In the genomic region with DNA sequence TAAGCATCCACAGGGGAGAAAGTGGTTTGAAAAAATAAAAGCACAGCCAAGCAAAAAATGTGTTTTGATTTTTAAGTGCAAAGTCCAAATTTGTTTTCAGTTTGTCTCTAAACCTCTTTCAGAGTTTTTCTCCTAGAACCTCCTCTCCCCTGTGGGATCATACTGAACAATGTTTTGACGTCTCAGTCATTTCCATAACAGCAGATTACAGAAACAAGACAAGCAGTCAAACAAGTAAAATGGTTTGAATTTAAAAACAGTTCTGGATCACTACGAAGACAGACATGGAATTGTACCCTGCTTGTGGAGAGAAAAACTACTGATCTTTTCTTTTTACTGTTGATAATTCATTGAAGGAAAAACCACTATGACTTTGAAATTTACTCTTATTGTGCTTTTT, we compare ENCODE assay signal across 8 cellular contexts.
"Had no signal": no experiment of that assay in that cellular context is flagged by ENCODE, and none has a peak within 500 bp of the region (broad histone marks: within the 10 kb centered on the region; RNA-seq: fewer than 3 reads in every experiment).

No MANE protein-coding gene starts in this region.

- H3K4me3 ChIP-seq: K562 had no signal

- H3K4me2 ChIP-seq: KMS-11 had no signal

- H3K36me3 Mint-ChIP-seq: IgD-negative memory B cell had no signal

- H3K27ac Mint-ChIP-seq: IgD-negative memory B cell had no signal

- DNase-seq: IMR-90, KBM-7, KG1 had no signal

- H3K4me3 Mint-ChIP-seq: IgD-negative memory B cell had no signal

- H3K27me3 Mint-ChIP-seq: IgD-negative memory B cell had no signal

- FAIRE-seq: HepG2, K562 had no signal

- ATAC-seq: HepG2, K562 had no signal

- H3K9ac ChIP-seq: KMS-11 had no signal

- H3K4me1 Mint-ChIP-seq: IgD-negative memory B cell had no signal

- H3K27ac ChIP-seq: HL-60, KMS-11 had no signal
